ENCODE assay signal across 24 cellular contexts in the genomic region with DNA sequence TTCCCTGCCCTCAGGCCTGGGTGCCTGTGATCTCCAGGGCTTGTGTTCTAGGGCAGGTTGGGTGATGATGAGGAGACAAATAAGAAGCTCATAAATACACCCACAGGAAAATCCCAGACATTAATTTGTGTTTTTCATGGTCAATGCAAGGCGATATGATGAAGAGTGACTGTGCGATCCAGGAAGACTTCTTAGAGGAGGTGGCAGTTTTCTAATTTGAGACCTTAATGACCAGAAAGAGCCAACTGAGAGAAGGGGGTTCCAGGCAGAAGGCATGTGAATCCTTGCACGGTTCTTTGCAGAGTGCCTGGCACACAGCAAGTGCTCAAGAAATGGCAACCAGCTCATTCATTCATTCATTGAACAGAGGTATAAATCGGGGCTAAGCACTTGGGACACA. TPM values are rescaled to one million over a fixed set of nuclear protein-coding genes. Genes with fewer than 3 reads are reported as not detected.
"Had no signal": no experiment of that assay in that cellular context is flagged by ENCODE, and none has a peak within 500 bp of the region (broad histone marks: within the 10 kb centered on the region; RNA-seq: fewer than 3 reads in every experiment).

No MANE protein-coding gene starts in this region.

- H3K4me3 ChIP-seq: esophagus squamous epithelium, left lung, prostate gland, right atrium auricular region, smooth muscle cell, stomach, thyroid gland had no signal

- FAIRE-seq: endometrium, islet of Langerhans had no signal

- ATAC-seq: effector memory CD8-positive, alpha-beta T cell; left lung; naive thymus-derived CD4-positive, alpha-beta T cell; sciatic nerve had no signal

- H2AFZ ChIP-seq: neural progenitor cell, parathyroid adenoma had no signal

- H3K27me3 ChIP-seq: thyroid gland had no signal

- H3K4me2 ChIP-seq: smooth muscle cell had no signal

- DNase-seq: cortex of kidney; effector memory CD8-positive, alpha-beta T cell; erythroblast; esophagus squamous epithelium; foreskin melanocyte; left cardiac atrium; left lung; naive thymus-derived CD4-positive, alpha-beta T cell; stimulated activated CD4-positive, alpha-beta T cell treated with anti-CD3 and anti-CD28 coated beads, Interleukin-12 subunit alpha, Interleukin-12 subunit beta, amount 100 ng/mL, for 4 hours; stimulated activated CD4-positive, alpha-beta T cell treated with anti-CD3 and anti-CD28 coated beads, Interleukin-1b, Interleukin-23, amount 100 ng/mL, for 48 hours; stimulated activated CD4-positive, alpha-beta T cell treated with anti-CD3 and anti-CD28 coated beads, Interleukin-4, amount 100 ng/mL, for 1 hour; stimulated activated CD8-positive, alpha-beta memory T cell treated with anti-CD3 and anti-CD28 coated beads, Interleukin-4, amount 100 ng/mL, for 48 hours; stimulated activated naive CD4-positive, alpha-beta T cell; stomach; thyroid gland; trophoblast cell had no signal

- H3K9ac ChIP-seq: neural progenitor cell, parathyroid adenoma had no signal

- H3K4me1 ChIP-seq: left lung, parathyroid adenoma, prostate gland, thyroid gland had no signal

- H3K79me2 ChIP-seq: parathyroid adenoma had no signal

- H3K27ac ChIP-seq: esophagus squamous epithelium, left lung, neural progenitor cell, parathyroid adenoma, prostate gland, right atrium auricular region, stomach, thyroid gland had no signal

- H3K9me3 ChIP-seq: esophagus squamous epithelium, left lung, prostate gland, right atrium auricular region, stomach, thyroid gland had no signal

- H3K36me3 ChIP-seq: esophagus squamous epithelium, left lung, neural progenitor cell, prostate gland, right atrium auricular region, stomach, thyroid gland had no signal

RNA-seq across cellular contexts. Expression of a gene that starts 7.2 kb away (rescaled TPM):
- total RNA-seq: naive thymus-derived CD4-positive, alpha-beta T cell; smooth muscle cell had no signal
- polyA plus RNA-seq: naive thymus-derived CD4-positive, alpha-beta T cell had no signal
